In genomic region chr12:124904306-124905098, GRCh38 we compare ENCODE assay signal across 1 cellular context.
A peak's percentile ranks its signal among the peaks of the same experiment; 100 is the strongest.
TF ChIP-seq lines count a peak whose summit lies in the region.

No MANE protein-coding gene starts in this region.

TF ChIP-seq in HepG2, 621 proteins besides CTCF, POLR2A, EP300 and RAD21 (continued from another document and continues in another):
- no peak for TF ChIP-seq CHD2 (IDR thresholded peaks at IDR 0.05; ENCODE audit: low read depth, low read length)
- TF ChIP-seq HMGXB3 (CRISPR knock-in tag; IDR thresholded peaks at IDR 0.05; ENCODE audit: borderline replicate concordance): peak; percentile 73; the same call in 1 of the 2 replicates
- TF ChIP-seq ZZZ3 (CRISPR knock-in tag; IDR thresholded peaks at IDR 0.05; ENCODE audit: borderline replicate concordance): no peak
- TF ChIP-seq PLSCR1 (CRISPR knock-in tag; IDR thresholded peaks at IDR 0.05; ENCODE audit: borderline replicate concordance): 0 out of 2 replicates have a peak, but pooled peaks have one; percentile 73
- no peak for TF ChIP-seq ZNF768 (CRISPR knock-in tag; IDR thresholded peaks at IDR 0.05)
- no peak for TF ChIP-seq HOXA7 (CRISPR knock-in tag; IDR thresholded peaks at IDR 0.05)
- TF ChIP-seq THRA (CRISPR knock-in tag; IDR thresholded peaks at IDR 0.05; ENCODE audit: borderline replicate concordance): no peak
- TF ChIP-seq ATF5 (CRISPR knock-in tag; IDR thresholded peaks at IDR 0.05; ENCODE audit: low read depth): no peak
- TF ChIP-seq ZFP62 (CRISPR knock-in tag; IDR thresholded peaks at IDR 0.05): no peak
- no peak for TF ChIP-seq RBM22 (optimal IDR thresholded peaks at IDR 0.05; ENCODE audit: low read length)
- TF ChIP-seq ZSCAN30 (CRISPR knock-in tag; IDR thresholded peaks at IDR 0.05): no peak
- TF ChIP-seq ZNF609 (CRISPR knock-in tag; IDR thresholded peaks at IDR 0.05; ENCODE audit: borderline replicate concordance): no peak
- TF ChIP-seq FOXC1 (CRISPR knock-in tag; IDR thresholded peaks at IDR 0.05; ENCODE audit: borderline replicate concordance): peak; percentile 61; the same call in 1 of the 2 replicates
- no peak for TF ChIP-seq FUBP1 (CRISPR knock-in tag; IDR thresholded peaks at IDR 0.05; ENCODE audit: borderline replicate concordance)
- 0 out of 2 replicates have a peak, but pooled peaks have one; percentile 31 for TF ChIP-seq NCOA2 (CRISPR knock-in tag; IDR thresholded peaks at IDR 0.05)
- TF ChIP-seq FOXJ3 (CRISPR knock-in tag; IDR thresholded peaks at IDR 0.05; ENCODE audit: borderline replicate concordance): 0 out of 2 replicates have a peak, but pooled peaks have one; percentile 49
- TF ChIP-seq ZNF674 (CRISPR knock-in tag; IDR thresholded peaks at IDR 0.05; ENCODE audit: low read depth): no peak
- peak; percentile 80 for TF ChIP-seq ARID5B (CRISPR knock-in tag; IDR thresholded peaks at IDR 0.05)
- 0 out of 2 replicates have a peak, but pooled peaks have one; percentile 33 for TF ChIP-seq NFYC (CRISPR knock-in tag; IDR thresholded peaks at IDR 0.05)
- TF ChIP-seq PHB2 (IDR thresholded peaks at IDR 0.05; ENCODE audit: partially characterized antibody): no peak
- TF ChIP-seq YY1 (IDR thresholded peaks at IDR 0.05; ENCODE audit: insufficient read depth, insufficient replicate concordance, low read depth, low read length): no peak
- TF ChIP-seq KMT2B (CRISPR knock-in tag; IDR thresholded peaks at IDR 0.05): peak; percentile 83
- TF ChIP-seq ZNF180 (CRISPR knock-in tag; IDR thresholded peaks at IDR 0.05; ENCODE audit: borderline replicate concordance, low read depth): no peak
- peak; percentile 81; the same call in 1 of the 2 replicates for TF ChIP-seq ZNF878 (CRISPR knock-in tag; IDR thresholded peaks at IDR 0.05)
- TF ChIP-seq ZNF720 (CRISPR knock-in tag; IDR thresholded peaks at IDR 0.05): no peak
- TF ChIP-seq ZNF331 (CRISPR knock-in tag; IDR thresholded peaks at IDR 0.05): peak; percentile 69
- no peak for TF ChIP-seq ZNF713 (CRISPR knock-in tag; IDR thresholded peaks at IDR 0.05)
- no peak for TF ChIP-seq ZNF468 (CRISPR knock-in tag; IDR thresholded peaks at IDR 0.05)
- no peak for TF ChIP-seq ARNTL (CRISPR knock-in tag; IDR thresholded peaks at IDR 0.05)
- TF ChIP-seq ZNF282 (IDR thresholded peaks at IDR 0.05; ENCODE audit: partially characterized antibody): no peak
- 0 out of 2 replicates have a peak, but pooled peaks have one; percentile 41 for TF ChIP-seq THAP9 (CRISPR knock-in tag; IDR thresholded peaks at IDR 0.05; ENCODE audit: borderline replicate concordance)
- TF ChIP-seq STAG1 (CRISPR knock-in tag; IDR thresholded peaks at IDR 0.05): peak; percentile 35
- TF ChIP-seq ZFY (CRISPR knock-in tag; IDR thresholded peaks at IDR 0.05): peak; percentile 63
- TF ChIP-seq ZMYM3 (CRISPR knock-in tag; IDR thresholded peaks at IDR 0.05): 0 out of 2 replicates have a peak, but pooled peaks have one; percentile 21
